ENCODE assay signal across 11 cellular contexts in the genomic region with DNA sequence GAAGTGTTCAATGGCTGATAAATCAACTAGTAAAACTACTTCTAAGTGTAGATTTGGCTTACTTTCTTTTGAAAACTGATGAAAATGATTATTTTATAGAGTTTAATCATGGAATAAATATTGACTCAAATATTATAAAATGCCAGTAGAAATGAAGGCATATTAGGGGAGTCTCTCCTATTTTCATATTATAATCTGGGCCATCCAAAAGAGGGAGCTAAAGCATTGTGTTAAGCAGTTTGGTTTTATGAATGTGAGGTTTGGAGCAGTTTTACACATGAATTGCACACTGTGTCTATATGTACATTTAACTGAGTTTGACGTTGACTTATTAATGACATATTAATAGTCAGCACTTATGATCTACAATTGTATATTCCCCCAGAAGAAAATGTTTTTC. TPM values are rescaled to one million over a fixed set of nuclear protein-coding genes. Genes with fewer than 3 reads are reported as not detected.
DNase-seq lines count a peak whose midpoint lies in the region; ATAC-seq and TF ChIP-seq lines count a peak whose summit lies in the region.
"Had no signal": no experiment of that assay in that cellular context is flagged by ENCODE, and none has a peak within 500 bp of the region (broad histone marks: within the 10 kb centered on the region; RNA-seq: fewer than 3 reads in every experiment).

No MANE protein-coding gene starts in this region.

- H3K9me3 Mint-ChIP-seq in brain, result no peaks in the 10 kb centered on the region
- no peaks in the 10 kb centered on the region for H3K9me3 Mint-ChIP-seq in nephron progenitor cell

- ATAC-seq in HG03025 (IDR thresholded peaks at IDR 0.05; ENCODE audit: low FRiP score, unreplicated experiment), result no peak

- no peaks in the 10 kb centered on the region for H3K36me3 Mint-ChIP-seq in brain
- H3K36me3 Mint-ChIP-seq in nephron progenitor cell (ENCODE audit: low read depth), result no peaks in the 10 kb centered on the region

- no peak overlapping the region for H3K4me3 Mint-ChIP-seq in brain
- no peak overlapping the region for H3K4me3 Mint-ChIP-seq in nephron progenitor cell
- H3K4me3 Mint-ChIP-seq: T-helper 1 cell treated with Interleukin-12 subunit alpha and Interleukin-12 subunit beta and Interleukin-4 antibody, amounts not matched to agents 30 μg/mL and 1 μg/mL, for 36 hours had no signal

- peaks cover 3% of the 10 kb centered on the region for H3K27me3 Mint-ChIP-seq in brain
- no peaks in the 10 kb centered on the region for H3K27me3 Mint-ChIP-seq in nephron progenitor cell (ENCODE audit: low read depth, poor library complexity)

- H3K27ac Mint-ChIP-seq in brain (no peak overlapping the region), nephron progenitor cell (no peak overlapping the region)
- H3K27ac Mint-ChIP-seq: T-helper 1 cell treated with Interleukin-12 subunit alpha and Interleukin-12 subunit beta and Interleukin-4 antibody, amounts not matched to agents 30 μg/mL and 1 μg/mL, for 36 hours had no signal

- TF ChIP-seq CTCF in brain (conservative IDR thresholded peaks at IDR 0.05), result peak; percentile 61 to 80
- no peak for TF ChIP-seq CTCF in nephron progenitor cell (IDR thresholded peaks at IDR 0.05)

- H3K4me1 Mint-ChIP-seq in brain (no peaks in the 10 kb centered on the region), nephron progenitor cell (no peaks in the 10 kb centered on the region)

- DNase-seq in NCI-H510A treated with DMSO at 0.1 percent for 48 hours (lab: John Stamatoyannopoulos, UW) (peak; percentile 15), NCI-H510A (lab: John Stamatoyannopoulos, UW) (no peak), NCI-H460 (ENCODE audit: extremely low read depth, low read depth) (peak; percentile 43), renal cortical epithelial cell (ENCODE audit: low read depth) (peak; percentile 20), nephron progenitor cell (no peak), EL (no peak)
- DNase-seq: activated gamma-delta T cell treated with Interleukin-2 at 50 U/mL for 16 hours had no signal

RNA-seq across cellular contexts. Expression of a gene that starts 17.4 kb away (rescaled TPM):
- not detected in 2 replicates for total RNA-seq in NCI-H460 (2014; rRNA removed; shearing (Covaris generic))
- not detected in 2 replicates for polyA plus RNA-seq in NCI-H460 (2014; cell fraction: nucleus; rRNA removed)
- 0.37 TPM for polyA plus RNA-seq in brain (ENCODE audit: insufficient read depth, low read depth, low replicate concordance)
- total RNA-seq in renal cortical epithelial cell, result not detected in 2 replicates
- total RNA-seq: suprapubic skin had no signal

Comparison
In these comparisons a context has a peak if more than half of its experiments do, and no peak if none do; other contexts are left out.
1. DNase-seq: peak in NCI-H510A treated with DMSO at 0.1 percent for 48 hours (single experiment), NCI-H460 (single experiment) and renal cortical epithelial cell (single experiment); none in NCI-H510A (single experiment), nephron progenitor cell (single experiment) and EL (single experiment).